8 cellular contexts compared by ENCODE assay signal in the genomic region with DNA sequence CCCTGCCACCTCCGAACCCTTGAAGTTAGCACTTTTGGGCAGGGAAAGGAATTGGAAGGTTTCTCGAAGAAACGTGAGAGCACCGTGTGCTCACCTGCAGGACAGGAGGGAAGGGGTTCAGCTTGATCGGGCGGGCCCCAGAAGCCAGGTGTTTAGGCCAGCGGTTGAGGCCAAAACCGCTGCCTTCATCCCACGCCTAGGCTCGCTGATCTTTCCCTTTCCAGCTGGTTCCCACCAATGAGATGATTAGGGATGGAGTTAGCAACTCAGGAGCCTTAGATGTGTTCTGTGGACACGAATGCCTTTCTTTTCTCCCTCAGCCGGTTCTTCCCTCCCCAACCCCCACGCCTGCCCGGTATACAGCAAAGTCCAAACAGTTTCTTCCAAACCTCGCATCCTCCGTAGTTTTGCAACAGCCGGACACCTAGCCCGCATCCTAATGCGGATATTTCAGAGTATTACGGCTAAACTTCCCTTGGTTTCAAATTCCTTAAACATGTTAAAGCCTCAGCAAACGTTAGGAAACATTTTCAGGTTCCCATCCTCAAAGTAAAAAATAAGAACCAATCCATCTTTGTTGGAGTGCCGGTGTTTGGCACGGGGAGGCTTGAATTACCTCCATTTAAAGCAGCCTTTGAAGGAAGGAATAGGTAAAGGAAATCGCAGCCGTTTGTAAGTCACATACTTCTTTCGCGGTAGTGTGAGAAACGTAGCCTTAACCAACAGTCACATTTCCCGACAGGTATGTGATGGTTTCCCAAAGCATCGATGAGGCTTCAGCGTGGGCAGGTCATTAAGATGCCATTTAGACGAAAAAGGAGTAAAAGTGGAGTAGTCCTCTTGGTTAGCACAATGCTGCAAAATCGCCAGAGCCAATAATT. TPM values are rescaled to one million over a fixed set of nuclear protein-coding genes. Genes with fewer than 3 reads are reported as not detected.
DNase-seq lines count a peak whose midpoint lies in the region; ATAC-seq, FAIRE-seq and TF ChIP-seq lines count a peak whose summit lies in the region.

No MANE protein-coding gene starts in this region.

- H3K4me3 Mint-ChIP-seq in activated T-cell treated with anti-CD3 and anti-CD28 coated beads, Interleukin-2, amount 50 U/mL, for 72 hours = peak overlapping the region; percentile 95 to 96

- TF ChIP-seq CTCF in LNCaP clone FGC (IDR thresholded peaks at IDR 0.05; ENCODE audit: control insufficient read depth, extremely low read depth, insufficient read depth) (no peak), gastroesophageal sphincter (IDR thresholded peaks at IDR 0.05) (no peak), pancreas (IDR thresholded peaks at IDR 0.05) (no peak)

- FAIRE-seq in pancreas (lab: Jason Lieb, UNC) = no peak

- ATAC-seq in activated T-cell treated with anti-CD3 and anti-CD28 coated beads, Interleukin-2, amount 50 U/mL, for 72 hours (replicated peaks in 1 of 2) = no peak
- ATAC-seq in gastroesophageal sphincter (peak; percentile 12), pancreas (peak; percentile 6 to 12 (median 10)), HG03280 (IDR thresholded peaks at IDR 0.05; ENCODE audit: unreplicated experiment) (no peak)

- no peaks in the 10 kb centered on the region for H3K27me3 Mint-ChIP-seq in activated T-cell treated with anti-CD3 and anti-CD28 coated beads, Interleukin-2, amount 50 U/mL, for 72 hours (ENCODE audit: low read depth)

- peaks cover 9 to 21% of the 10 kb centered on the region in 2 donors for H3K36me3 Mint-ChIP-seq in activated T-cell treated with anti-CD3 and anti-CD28 coated beads, Interleukin-2, amount 50 U/mL, for 72 hours (ENCODE audit: insufficient read depth in 2 of 2)

- H3K27ac ChIP-seq in gastroesophageal sphincter (peak overlapping the region; percentile 49 to 92 (median 86)), pancreas (peak overlapping the region in 2 of 4 donors; percentile 75 to 80)

- H3K27ac Mint-ChIP-seq in activated T-cell treated with anti-CD3 and anti-CD28 coated beads, Interleukin-2, amount 50 U/mL, for 72 hours = peak overlapping the region; percentile 97

- peaks cover 82% of the 10 kb centered on the region for H3K4me1 Mint-ChIP-seq in activated T-cell treated with anti-CD3 and anti-CD28 coated beads, Interleukin-2, amount 50 U/mL, for 72 hours (ENCODE audit: low read depth)

- DNase-seq in activated T-cell treated with anti-CD3 and anti-CD28 coated beads for 4 hours (peak; percentile 28), LNCaP clone FGC (ENCODE audit: low read depth) (no peak), pancreas (peak in 2 of 6 donors; percentile 22 to 32), hippocampal formation (lab: John Stamatoyannopoulos, UW) (no peak)
- no peak for DNase-seq in activated T-cell treated with anti-CD3 and anti-CD28 coated beads, Interleukin-2, amount 50 U/mL, for 1 hour
- DNase-seq in activated T-cell treated with anti-CD3 and anti-CD28 coated beads, Interleukin-2, amount 50 U/mL, for 72 hours = peak in 1 of 2 donors; percentile 34

- H3K4me1 ChIP-seq in gastroesophageal sphincter (peaks cover 0 to 34% (median 0%) of the 10 kb centered on the region in 3 donors), pancreas (peaks cover 0 to 8% (median 5%) of the 10 kb centered on the region in 3 donors)

- no peak for TF ChIP-seq EP300 in gastroesophageal sphincter (IDR thresholded peaks at IDR 0.05)

- H3K4me3 ChIP-seq in LNCaP clone FGC (ENCODE audit: low read depth, low read length) (peak overlapping the region; percentile 60), gastroesophageal sphincter (peak overlapping the region; percentile 51 to 90), pancreas (peak overlapping the region; percentile 78 to 90 (median 81))

- 18 to 25% methylated on average over 19 of the region's 33 CpGs for WGBS in gastroesophageal sphincter (ENCODE audit: low coverage in 1 of 2), 2 donors
- 8 to 14% methylated on average over 33 of the region's 33 CpGs for WGBS in pancreas, 2 donors

- H3K36me3 ChIP-seq in gastroesophageal sphincter = no peaks in the 10 kb centered on the region
- H3K36me3 ChIP-seq in pancreas = no peaks in the 10 kb centered on the region

- TF ChIP-seq POLR2A in gastroesophageal sphincter (IDR thresholded peaks at IDR 0.05) = no peak

- H3K9me3 ChIP-seq in gastroesophageal sphincter = no peaks in the 10 kb centered on the region
- H3K9me3 ChIP-seq in pancreas = no peaks in the 10 kb centered on the region

- H3K9me3 Mint-ChIP-seq in activated T-cell treated with anti-CD3 and anti-CD28 coated beads, Interleukin-2, amount 50 U/mL, for 72 hours = no peaks in the 10 kb centered on the region

- intact Hi-C loops in pancreas (cut with DNase I) = loop anchor here in 1 of 3 donors (10.0 kb wide), 1 partner anchor 131 kb away; no protein-coding TSS in a partner anchor

- H3K27me3 ChIP-seq in gastroesophageal sphincter (no peaks in the 10 kb centered on the region), pancreas (no peaks in the 10 kb centered on the region)

RNA-seq across cellular contexts. Expression of a gene that starts 1.1 kb away (rescaled TPM):
- 10 to 100 TPM; 33.1 to 36.7 TPM for total RNA-seq in activated T-cell treated with anti-CD3 and anti-CD28 coated beads, Interleukin-2, amount 50 U/mL, for 72 hours
- total RNA-seq in gastroesophageal sphincter (1 to 10 TPM; 5.4 to 9.6 (median 6.2) TPM), pancreas (1 to 10 TPM in 4 of 6 donors, under 1 TPM in 2; 0.63 to 3.5 (median 1.1) TPM)
- 1 to 10 TPM in 1 of 2 donors, under 1 TPM in 1; 0.68 to 1.5 TPM for polyA plus RNA-seq in pancreas

Comparison
In these comparisons a context has a peak if more than half of its experiments do, and no peak if none do; other contexts are left out.
1. ATAC-seq: peak in gastroesophageal sphincter (single experiment) and pancreas (4 of 4); none in activated T-cell treated with anti-CD3 and anti-CD28 coated beads, Interleukin-2, amount 50 U/mL, for 72 hours (0 of 2) and HG03280 (single experiment).
2. Peak in every context shown above with its lines, with median percentiles within 50 percentile points of each other: H3K4me3 ChIP-seq.